ENCODE assay signal across 1 cellular context in genomic region chr17:48194097-48194550, GRCh38.
A peak's percentile ranks its signal among the peaks of the same experiment; 100 is the strongest.
TF ChIP-seq lines count a peak whose summit lies in the region.

No MANE protein-coding gene starts in this region.

TF ChIP-seq in HCT116, 20 proteins besides CTCF, POLR2A, EP300 and RAD21 (continued from another document):
- TF ChIP-seq ZBTB33 (IDR thresholded peaks at IDR 0.05; ENCODE audit: extremely low read depth, insufficient replicate concordance, low read length) (no peak), EZH2 (IDR thresholded peaks at IDR 0.05) (no peak), EGR1 (IDR thresholded peaks at IDR 0.05; ENCODE audit: low read depth) (no peak), SIN3A (IDR thresholded peaks at IDR 0.05; ENCODE audit: low read depth) (peak; percentile 71), FOSL1 (IDR thresholded peaks at IDR 0.05; ENCODE audit: low read depth) (peak; percentile 81), ZNF274 (IDR thresholded peaks at IDR 0.05; ENCODE audit: low read depth, low read length) (no peak), ZFX (IDR thresholded peaks at IDR 0.05) (no peak), TCF7L2 (IDR thresholded peaks at IDR 0.05; ENCODE audit: borderline replicate concordance, extremely low read depth, insufficient read depth, insufficient read length) (no peak), CEBPB (IDR thresholded peaks at IDR 0.05; ENCODE audit: low read depth) (peak; percentile 49; the same call in 1 of the 2 replicates), MAX (IDR thresholded peaks at IDR 0.05) (peak; percentile 58; the same call in 1 of the 2 replicates)
